8 cellular contexts compared by ENCODE assay signal in the genomic region with DNA sequence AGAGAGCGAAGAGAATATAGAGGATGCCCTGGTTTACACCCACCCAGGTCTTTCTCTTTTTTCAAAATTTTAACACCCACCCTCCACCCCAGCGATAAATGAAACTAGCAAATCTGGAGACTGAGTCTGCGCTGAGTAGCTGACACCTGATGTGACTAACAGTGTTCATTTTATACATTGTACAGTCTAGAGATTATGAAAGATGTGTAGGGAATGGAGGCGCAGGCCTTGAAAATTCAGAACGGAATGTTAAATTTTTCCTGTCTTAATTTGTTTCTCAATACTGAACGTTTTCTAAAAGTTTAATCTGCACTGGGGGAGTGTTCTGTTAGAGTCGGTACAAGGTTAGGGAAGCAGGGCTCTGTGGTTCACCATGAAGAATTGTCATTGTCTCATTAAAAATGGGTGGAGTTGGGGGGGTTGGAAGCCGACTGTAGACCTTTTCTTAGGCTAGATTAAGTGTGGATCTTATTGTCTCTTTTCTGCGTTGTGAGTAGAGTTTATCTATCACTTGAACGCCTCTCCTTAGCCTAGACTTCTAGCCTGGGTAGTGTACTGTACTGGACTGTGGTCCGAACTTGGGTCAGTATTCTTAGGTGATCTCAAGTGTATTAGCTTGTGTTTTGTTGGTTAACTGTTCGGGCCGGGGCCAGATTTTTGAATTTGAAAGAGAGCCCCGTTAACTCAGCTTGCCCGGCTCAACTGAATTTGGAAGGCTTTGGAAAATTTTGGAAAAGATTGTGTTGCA. TPM values are rescaled to one million over a fixed set of nuclear protein-coding genes. Genes with fewer than 3 reads are reported as not detected.
DNase-seq lines count a peak whose midpoint lies in the region; ATAC-seq, FAIRE-seq and TF ChIP-seq lines count a peak whose summit lies in the region.

No MANE protein-coding gene starts in this region.

- H3K9ac ChIP-seq in adipocyte (ENCODE audit: low read length): peak overlapping the region; percentile 93

- H3K27me3 ChIP-seq in adipocyte (replicated peaks; ENCODE audit: control insufficient read depth, insufficient read depth, low read length): no peaks in the 10 kb centered on the region
- H3K27me3 ChIP-seq in left lung: peaks cover 0 to 8% of the 10 kb centered on the region in 2 donors
- no peaks in the 10 kb centered on the region for H3K27me3 ChIP-seq in tibial artery

- intact Hi-C loops in left lung (cut with DNase I): loop anchor here in 1 of 2 donors (5.0 to 10.0 kb wide), 2 partner anchors 133 to 175 kb away; no protein-coding TSS in a partner anchor
- intact Hi-C loops in tibial artery (cut with DNase I; ENCODE audit: low total_unique reads): loop anchor here (5.0 to 10.0 kb wide), 4 partner anchors 55 to 263 kb away; no protein-coding TSS in a partner anchor

- no peak for TF ChIP-seq CTCF in left lung (IDR thresholded peaks at IDR 0.05)
- no peak for TF ChIP-seq CTCF in tibial artery (IDR thresholded peaks at IDR 0.05)

- peak; percentile 41 for DNase-seq in stimulated activated CD4-positive, alpha-beta T cell treated with anti-CD3 and anti-CD28 coated beads, Interleukin-15, amount 100 ng/mL, for 24 hours
- DNase-seq in stimulated activated CD4-positive, alpha-beta T cell treated with anti-CD3 and anti-CD28 coated beads, Interleukin-1b, Interleukin-23, amount 100 ng/mL, for 48 hours: no peak
- DNase-seq in adipocyte (ENCODE audit: low read depth) (peak; percentile 73), left lung (no peak), tibial artery (no peak), HTR-8/SVneo (ENCODE audit: insufficient read length, low spot score) (no peak), NCI-H146 treated with DMSO at 0.1 percent for 48 hours (lab: John Stamatoyannopoulos, UW; ENCODE audit: unreplicated experiment) (no peak)

- H3K4me1 ChIP-seq in adipocyte (ENCODE audit: control insufficient read depth, insufficient read depth, low read length): peaks cover 24% of the 10 kb centered on the region
- H3K4me1 ChIP-seq in left lung: peaks cover 6 to 66% of the 10 kb centered on the region in 2 donors
- H3K4me1 ChIP-seq in tibial artery: peaks cover 0 to 55% (median 26%) of the 10 kb centered on the region in 4 donors

- ATAC-seq in left lung: peak; percentile 3
- ATAC-seq in HG03442 (IDR thresholded peaks at IDR 0.05; ENCODE audit: unreplicated experiment): no peak

- peak overlapping the region; percentile 94 for H3K4me3 ChIP-seq in adipocyte (ENCODE audit: low read length)
- H3K4me3 ChIP-seq in left lung: peak overlapping the region; percentile 54 to 68
- H3K4me3 ChIP-seq in tibial artery: peak overlapping the region; percentile 75 to 87

- peaks cover 8% of the 10 kb centered on the region for H3K36me3 ChIP-seq in adipocyte (ENCODE audit: control insufficient read depth, insufficient read depth, low read length, severe bottlenecking)
- no peaks in the 10 kb centered on the region for H3K36me3 ChIP-seq in left lung
- H3K36me3 ChIP-seq in tibial artery: no peaks in the 10 kb centered on the region

- FAIRE-seq in HTR-8/SVneo (lab: Jason Lieb, UNC): no peak

- no peaks in the 10 kb centered on the region for H3K9me3 ChIP-seq in adipocyte (ENCODE audit: control insufficient read depth, low read length)
- H3K9me3 ChIP-seq in left lung: peaks cover 0 to under 1% of the 10 kb centered on the region in 2 donors
- H3K9me3 ChIP-seq in tibial artery: no peaks in the 10 kb centered on the region

- H3K27ac ChIP-seq in left lung (peak overlapping the region in 1 of 2 donors; percentile 78), tibial artery (peak overlapping the region; percentile 82 to 93)

RNA-seq across cellular contexts. Expression of a gene that starts 1.9 kb away (rescaled TPM):
- total RNA-seq in left lung: 10 to 100 TPM; 80.2 to 83.4 TPM

Comparison
In these comparisons a context has a peak if more than half of its experiments do, and no peak if none do; other contexts are left out.
1. DNase-seq: peak in stimulated activated CD4-positive, alpha-beta T cell treated with anti-CD3 and anti-CD28 coated beads, Interleukin-15, amount 100 ng/mL, for 24 hours (single experiment) and adipocyte (single experiment); none in stimulated activated CD4-positive, alpha-beta T cell treated with anti-CD3 and anti-CD28 coated beads, Interleukin-1b, Interleukin-23, amount 100 ng/mL, for 48 hours (single experiment), left lung (0 of 2), tibial artery (0 of 2), HTR-8/SVneo (single experiment) and NCI-H146 treated with DMSO at 0.1 percent for 48 hours (single experiment).
2. Peak in every context shown above with its lines, with median percentiles within 50 percentile points of each other: H3K4me3 ChIP-seq.